9 cellular contexts compared by ENCODE assay signal in the genomic region with DNA sequence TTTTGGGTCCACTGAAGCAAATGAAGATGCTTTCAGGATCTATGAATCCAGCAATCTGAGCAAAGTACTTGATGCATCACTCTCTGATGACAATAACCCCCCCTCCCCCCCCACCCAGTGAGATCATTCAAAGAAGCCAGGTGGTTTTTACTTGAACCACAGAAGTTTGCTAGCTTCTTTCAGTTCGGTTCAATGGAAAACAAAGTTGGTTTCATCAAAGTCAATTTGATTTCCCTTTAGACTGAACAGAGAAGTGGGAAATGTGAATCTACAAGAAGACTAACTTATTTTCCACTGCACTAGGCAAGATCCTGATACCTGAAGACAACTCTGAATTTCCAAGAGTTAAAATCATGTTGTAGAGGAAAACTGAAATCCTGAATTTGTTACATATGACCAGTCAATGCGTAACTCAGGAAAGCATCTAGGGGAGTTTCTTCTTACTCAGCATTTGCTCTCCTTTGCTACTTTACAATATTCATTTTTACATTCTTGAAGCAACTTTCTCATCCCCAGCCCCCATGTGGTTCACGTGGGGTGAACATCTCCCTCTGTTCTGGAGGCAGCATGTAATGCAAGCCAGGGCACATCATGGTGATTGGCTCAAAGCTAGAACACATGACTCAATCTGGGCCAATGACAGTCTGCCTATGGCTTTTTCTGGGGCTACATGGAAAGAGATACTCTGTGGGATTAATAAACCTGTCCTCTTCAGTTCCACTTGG.
DNase-seq lines count a peak whose midpoint lies in the region; ATAC-seq lines count a peak whose summit lies in the region.
"Had no signal": no experiment of that assay in that cellular context is flagged by ENCODE, and none has a peak within 500 bp of the region (broad histone marks: within the 10 kb centered on the region; RNA-seq: fewer than 3 reads in every experiment).

No MANE protein-coding gene starts in this region.

- H3K4me3 ChIP-seq in duodenal mucosa (ENCODE audit: low read depth in 1 of 2, low read length in 2 of 2): no peak overlapping the region

- peak overlapping the region; percentile 39 for H3K4me3 Mint-ChIP-seq in T-helper 17 cell
- H3K4me3 Mint-ChIP-seq: brain had no signal

- H3K4me1 ChIP-seq in duodenal mucosa (ENCODE audit: control insufficient read depth in 1 of 2, insufficient read depth in 2 of 2, low read length in 2 of 2): peaks cover 5 to 21% of the 10 kb centered on the region in 2 donors

- H3K27ac ChIP-seq in duodenal mucosa (ENCODE audit: low read depth, low read length): peak overlapping the region; percentile 22

- peaks cover 28% of the 10 kb centered on the region for H3K4me1 Mint-ChIP-seq in T-helper 17 cell

- H3K27me3 ChIP-seq in duodenal mucosa (ENCODE audit: control insufficient read depth in 1 of 2, insufficient read depth in 2 of 2, low read length in 2 of 2): no peaks in the 10 kb centered on the region

- peak; percentile 69 for ATAC-seq in HG02588 (IDR thresholded peaks at IDR 0.05; ENCODE audit: unreplicated experiment)
- peak; percentile 83 for ATAC-seq in T-helper 17 cell

- H3K36me3 Mint-ChIP-seq in T-helper 17 cell (ENCODE audit: low read depth): peaks cover 5% of the 10 kb centered on the region

- no peak overlapping the region for H3K9ac ChIP-seq in duodenal mucosa (ENCODE audit: low read depth in 1 of 2, low read length in 2 of 2)

- intact Hi-C loops in posterior vena cava (cut with DNase I): no loop called here

- H3K9me3 ChIP-seq in T-helper 17 cell (ENCODE audit: control insufficient read depth, low read length, poor library complexity, severe bottlenecking) (no peaks in the 10 kb centered on the region), duodenal mucosa (ENCODE audit: control insufficient read depth in 1 of 2, low read length in 2 of 2) (no peaks in the 10 kb centered on the region)

- peaks cover 6 to 12% of the 10 kb centered on the region in 2 donors for H3K36me3 ChIP-seq in duodenal mucosa (ENCODE audit: control insufficient read depth in 1 of 2, insufficient read depth in 2 of 2, low read length in 2 of 2)

- peak overlapping the region; percentile 96 for H3K27ac Mint-ChIP-seq in T-helper 17 cell
- H3K27ac Mint-ChIP-seq: brain had no signal

- DNase-seq in ELR (ENCODE audit: low read depth) (peak; percentile 9), T-helper 17 cell (peak in 2 of 3 donors; percentile 23 to 25), NCI-H1930 (lab: John Stamatoyannopoulos, UW) (no peak), T1000 (lab: John Stamatoyannopoulos, UW) (no peak), posterior vena cava (ENCODE audit: low spot score) (no peak)
- DNase-seq in stimulated activated CD8-positive, alpha-beta memory T cell treated with anti-CD3 and anti-CD28 coated beads, Interleukin-15, amount 100 ng/mL, for 48 hours (ENCODE audit: low read depth in 2 of 2): peak; percentile 65 to 72

- H3K27me3 Mint-ChIP-seq in T-helper 17 cell: no peaks in the 10 kb centered on the region
- H3K27me3 Mint-ChIP-seq: brain had no signal

Comparison
In these comparisons a context has a peak if more than half of its experiments do, and no peak if none do; other contexts are left out.
1. DNase-seq: peak in ELR (single experiment), T-helper 17 cell (2 of 3) and stimulated activated CD8-positive, alpha-beta memory T cell treated with anti-CD3 and anti-CD28 coated beads, Interleukin-15, amount 100 ng/mL, for 48 hours (2 of 2); none in NCI-H1930 (0 of 2), T1000 (single experiment) and posterior vena cava (single experiment).